8 cellular contexts compared by ENCODE assay signal in genomic region chr21:44846485-44847260, GRCh38. TPM values are rescaled to one million over a fixed set of nuclear protein-coding genes. Genes with fewer than 3 reads are reported as not detected.
DNase-seq lines count a peak whose midpoint lies in the region; ATAC-seq and TF ChIP-seq lines count a peak whose summit lies in the region.

No MANE protein-coding gene starts in this region.

- TF ChIP-seq POLR2A in NB4 (IDR thresholded peaks at IDR 0.05; ENCODE audit: extremely low read depth, insufficient read length) (no peak), prostate gland (IDR thresholded peaks at IDR 0.05) (peak; percentile 19)

- H3K4me1 ChIP-seq in CD8-positive, alpha-beta memory T cell (ENCODE audit: insufficient read depth, low read length) = peaks cover 32% of the 10 kb centered on the region
- H3K4me1 ChIP-seq in prostate gland (replicated peaks) = peaks cover 14% of the 10 kb centered on the region

- intact Hi-C loops in Right ventricle myocardium superior (cut with DNase I) (no loop called here), prostate gland (cut with DNase I) (no loop called here)

- H3K4me3 Mint-ChIP-seq in CD8-positive, alpha-beta memory T cell = peak overlapping the region in 5 of 7 donors; percentile 16 to 68 (median 37)
- peak overlapping the region; percentile 72 for H3K4me3 Mint-ChIP-seq in activated T-cell treated with anti-CD3 and anti-CD28 coated beads, Interleukin-2, amount 50 U/mL, for 24 hours

- no peaks in the 10 kb centered on the region for H3K9me3 ChIP-seq in CD8-positive, alpha-beta memory T cell (ENCODE audit: low read length)
- no peaks in the 10 kb centered on the region for H3K9me3 ChIP-seq in prostate gland

- H3K27ac Mint-ChIP-seq in CD8-positive, alpha-beta memory T cell = peak overlapping the region in 6 of 8 donors; percentile 30 to 63 (median 51)
- H3K27ac Mint-ChIP-seq in activated T-cell treated with anti-CD3 and anti-CD28 coated beads, Interleukin-2, amount 50 U/mL, for 24 hours = peak overlapping the region; percentile 75

- H3K4me1 Mint-ChIP-seq in CD8-positive, alpha-beta memory T cell = peaks cover 9 to 18% (median 9%) of the 10 kb centered on the region in 3 donors
- peaks cover 27% of the 10 kb centered on the region for H3K4me1 Mint-ChIP-seq in activated T-cell treated with anti-CD3 and anti-CD28 coated beads, Interleukin-2, amount 50 U/mL, for 24 hours (ENCODE audit: low read depth)

- H3K4me3 ChIP-seq in CD8-positive, alpha-beta memory T cell (ENCODE audit: low read length) = peak overlapping the region; percentile 51
- H3K4me3 ChIP-seq in NB4 (ENCODE audit: low read depth, low read length) = peak overlapping the region; percentile 56
- H3K4me3 ChIP-seq in prostate gland = no peak overlapping the region

- peaks cover 21% of the 10 kb centered on the region for H3K36me3 ChIP-seq in CD8-positive, alpha-beta memory T cell (ENCODE audit: insufficient read depth, low read length)
- peaks cover 3 to 6% of the 10 kb centered on the region in 2 donors for H3K36me3 ChIP-seq in prostate gland

- no peak for TF ChIP-seq CTCF in NB4 (IDR thresholded peaks at IDR 0.05; ENCODE audit: low read depth, low read length)
- no peak for TF ChIP-seq CTCF in prostate gland (IDR thresholded peaks at IDR 0.05)

- POLR2A ChIA-PET in CD8-positive, alpha-beta memory T cell (lab: Charles Lee) = interaction anchor here (1.2 kb wide), 1 partner anchor 27 kb away, joined by 4 read pairs; the partner anchor contains the start of gene PTTG1IP

- CTCF ChIA-PET in CD8-positive, alpha-beta memory T cell (lab: Charles Lee) = interaction anchor here (1.2 to 1.5 kb wide), 4 partner anchors 27 to 282 kb away, joined by 3 to 4 read pairs (median 3); partner anchors contain the start of gene PTTG1IP

- DNase-seq in CD8-positive, alpha-beta memory T cell = peak in 1 of 5 donors; percentile 44
- peak; percentile 90 for DNase-seq in NB4 (ENCODE audit: low read depth)
- peak; percentile 62 for DNase-seq in activated T-cell treated with anti-CD3 and anti-CD28 coated beads, Interleukin-2, amount 50 U/mL, for 24 hours
- peak; percentile 72 for DNase-seq in Right ventricle myocardium superior
- peak; percentile 74 for DNase-seq in prostate gland (ENCODE audit: low spot score)
- DNase-seq in RKO (ENCODE audit: low spot score) = no peak
- DNase-seq in NCI-H2081 treated with DMSO at 0.1 percent for 48 hours (lab: John Stamatoyannopoulos, UW) = no peak
- no peak for DNase-seq in NAMALWA (ENCODE audit: low spot score)

- H3K27me3 Mint-ChIP-seq in CD8-positive, alpha-beta memory T cell = peaks cover 4 to 6% of the 10 kb centered on the region in 2 donors
- no peaks in the 10 kb centered on the region for H3K27me3 Mint-ChIP-seq in activated T-cell treated with anti-CD3 and anti-CD28 coated beads, Interleukin-2, amount 50 U/mL, for 24 hours

- WGBS in prostate gland = 32% methylated on average over 27 of the region's 27 CpGs

- peaks cover 0 to 29% (median 7%) of the 10 kb centered on the region in 3 donors for H3K36me3 Mint-ChIP-seq in CD8-positive, alpha-beta memory T cell
- peaks cover 31% of the 10 kb centered on the region for H3K36me3 Mint-ChIP-seq in activated T-cell treated with anti-CD3 and anti-CD28 coated beads, Interleukin-2, amount 50 U/mL, for 24 hours (ENCODE audit: low read depth)

- no peaks in the 10 kb centered on the region for H3K9me3 Mint-ChIP-seq in CD8-positive, alpha-beta memory T cell
- no peaks in the 10 kb centered on the region for H3K9me3 Mint-ChIP-seq in activated T-cell treated with anti-CD3 and anti-CD28 coated beads, Interleukin-2, amount 50 U/mL, for 24 hours

- H3K27me3 ChIP-seq in CD8-positive, alpha-beta memory T cell (ENCODE audit: insufficient read depth, low read length, poor library complexity, severe bottlenecking) = no peaks in the 10 kb centered on the region
- no peaks in the 10 kb centered on the region for H3K27me3 ChIP-seq in prostate gland (replicated peaks; ENCODE audit: insufficient read depth)

- ATAC-seq in Right ventricle myocardium superior (ENCODE audit: poor library complexity) = peak; percentile 49

- H3K27ac ChIP-seq in CD8-positive, alpha-beta memory T cell (ENCODE audit: low read depth, low read length) = no peak overlapping the region
- peak overlapping the region; percentile 19 to 43 for H3K27ac ChIP-seq in prostate gland

RNA-seq across cellular contexts. Expression of gene PTTG1IP, which starts 26.8 kb away (rescaled TPM):
- total RNA-seq in CD8-positive, alpha-beta memory T cell = 10 to 100 TPM; 48.2 to 50.8 TPM
- 69.8 TPM for polyA plus RNA-seq in CD8-positive, alpha-beta memory T cell
- total RNA-seq in Right ventricle myocardium superior = 133 TPM
- total RNA-seq in prostate gland = 100 to 1,000 TPM; 216 to 244 TPM

RNA-seq across cellular contexts. Expression of gene SUMO3, which starts 28.8 kb away (rescaled TPM):
- 10 to 100 TPM; 81.7 to 85.3 TPM for total RNA-seq in CD8-positive, alpha-beta memory T cell
- 88.1 TPM for polyA plus RNA-seq in CD8-positive, alpha-beta memory T cell
- total RNA-seq in Right ventricle myocardium superior (66.5 TPM), prostate gland (10 to 100 TPM; 78.3 to 92.2 TPM)

RNA-seq across cellular contexts. Expression of gene UBE2G2, which starts 45.1 kb away (rescaled TPM):
- total RNA-seq in CD8-positive, alpha-beta memory T cell = 100 to 1,000 TPM; 112 to 116 TPM
- polyA plus RNA-seq in CD8-positive, alpha-beta memory T cell = 60.1 TPM
- 64.5 TPM for total RNA-seq in Right ventricle myocardium superior
- total RNA-seq in prostate gland = 10 to 100 TPM; 46.9 to 75.7 TPM

Comparison
In these comparisons a context has a peak if more than half of its experiments do, and no peak if none do; other contexts are left out.
1. DNase-seq: peak in NB4 (single experiment), activated T-cell treated with anti-CD3 and anti-CD28 coated beads, Interleukin-2, amount 50 U/mL, for 24 hours (single experiment), Right ventricle myocardium superior (single experiment) and prostate gland (single experiment); none in RKO (single experiment), NCI-H2081 treated with DMSO at 0.1 percent for 48 hours (single experiment) and NAMALWA (single experiment).
2. H3K4me3 ChIP-seq: peak in CD8-positive, alpha-beta memory T cell (single experiment) and NB4 (single experiment); none in prostate gland (0 of 2).